Comparison of ENCODE assay signal across 12 cellular contexts in the genomic region with DNA sequence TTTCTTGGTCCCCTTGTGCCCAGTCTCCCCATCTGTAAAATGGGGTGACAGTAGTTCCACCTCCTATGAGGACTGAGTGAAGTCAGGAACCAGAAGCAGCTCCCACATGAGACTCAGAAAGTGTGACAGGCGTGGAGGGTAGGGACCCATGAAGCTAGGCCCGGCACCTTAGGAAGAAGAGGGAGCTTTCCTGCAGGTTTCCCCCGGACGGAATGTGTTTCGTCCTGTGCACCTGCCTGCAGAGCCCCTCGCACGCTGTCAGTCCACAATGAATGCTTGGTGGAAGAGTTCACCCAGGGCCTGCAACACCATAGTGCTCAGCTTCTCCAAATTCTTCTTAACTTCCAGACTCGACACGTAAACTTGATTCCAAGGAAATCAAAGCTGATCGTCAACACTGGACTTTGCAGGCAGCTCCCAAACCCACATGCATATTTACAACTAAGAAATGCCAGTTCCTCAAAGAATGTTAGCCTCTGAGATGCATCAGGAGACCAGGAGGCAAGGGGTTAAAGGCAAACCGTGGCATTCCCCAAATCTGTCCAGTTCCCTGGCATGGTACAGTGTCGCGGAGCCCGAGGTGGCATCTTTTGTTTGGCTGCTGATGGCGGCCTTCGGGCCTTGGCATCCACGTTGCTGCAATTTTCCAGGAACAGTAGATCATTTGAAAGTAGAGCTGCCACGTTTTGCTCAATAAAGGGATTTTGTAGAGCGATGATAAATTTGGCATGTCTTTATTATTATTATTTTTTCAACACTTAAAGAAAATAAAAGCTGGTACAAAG. TPM values are rescaled to one million over a fixed set of nuclear protein-coding genes. Genes with fewer than 3 reads are reported as not detected.
DNase-seq lines count a peak whose midpoint lies in the region; ATAC-seq and TF ChIP-seq lines count a peak whose summit lies in the region.
"Had no signal": no experiment of that assay in that cellular context is flagged by ENCODE, and none has a peak within 500 bp of the region (broad histone marks: within the 10 kb centered on the region; RNA-seq: fewer than 3 reads in every experiment).

No MANE protein-coding gene starts in this region.

- no peak for TF ChIP-seq EP300 in transverse colon (IDR thresholded peaks at IDR 0.05; ENCODE audit: low read depth)

- peak overlapping the region in 1 of 3 donors; percentile 15 for H3K4me3 ChIP-seq in breast epithelium
- no peak overlapping the region for H3K4me3 ChIP-seq in body of pancreas
- no peak overlapping the region for H3K4me3 ChIP-seq in transverse colon

- H3K36me3 Mint-ChIP-seq in MCF 10A (ENCODE audit: insufficient read depth, unreplicated experiment), result no peaks in the 10 kb centered on the region
- no peaks in the 10 kb centered on the region for H3K36me3 Mint-ChIP-seq in mesothelial cell of epicardium

- H3K36me3 ChIP-seq in breast epithelium (no peaks in the 10 kb centered on the region), body of pancreas (replicated peaks in 1 of 2; ENCODE audit: insufficient read depth in 1 of 2, low read depth in 2 of 2) (no peaks in the 10 kb centered on the region), transverse colon (no peaks in the 10 kb centered on the region)

- H3K4me1 ChIP-seq in breast epithelium (peaks cover 7 to 46% of the 10 kb centered on the region in 2 donors), body of pancreas (peaks cover 71% of the 10 kb centered on the region), transverse colon (peaks cover 54 to 74% (median 63%) of the 10 kb centered on the region in 4 donors)

- H3K4me1 Mint-ChIP-seq in MCF 10A (ENCODE audit: insufficient read depth, unreplicated experiment), result peaks cover 1% of the 10 kb centered on the region
- peaks cover 52% of the 10 kb centered on the region for H3K4me1 Mint-ChIP-seq in mesothelial cell of epicardium

- H3K9me3 ChIP-seq in breast epithelium (no peaks in the 10 kb centered on the region), body of pancreas (no peaks in the 10 kb centered on the region), transverse colon (no peaks in the 10 kb centered on the region)

- DNase-seq in breast epithelium (ENCODE audit: low spot score in 2 of 2) (no peak), MCF 10A (ENCODE audit: unreplicated experiment) (no peak), body of pancreas (no peak), mesothelial cell of epicardium (ENCODE audit: low spot score in 2 of 2, unreplicated experiment in 2 of 2) (no peak), transverse colon (no peak), SW480 (ENCODE audit: low spot score) (no peak), NCI-H128 (lab: John Stamatoyannopoulos, UW; ENCODE audit: unreplicated experiment) (no peak)
- DNase-seq: activated CD4-positive, CD25-positive, alpha-beta regulatory T cell; SHP77 had no signal

- BruUV-seq in MCF 10A (replicated peaks; lab: Mats Ljungman, UMichigan), result no TSS peak

- no peak for TF ChIP-seq CTCF in breast epithelium (IDR thresholded peaks at IDR 0.05)
- no peak for TF ChIP-seq CTCF in MCF 10A (IDR thresholded peaks at IDR 0.05; ENCODE audit: unreplicated experiment)
- TF ChIP-seq CTCF in body of pancreas (IDR thresholded peaks at IDR 0.05), result no peak
- no peak for TF ChIP-seq CTCF in mesothelial cell of epicardium (IDR thresholded peaks at IDR 0.05; ENCODE audit: unreplicated experiment)
- TF ChIP-seq CTCF in transverse colon (IDR thresholded peaks at IDR 0.05), result no peak

- H3K27ac Mint-ChIP-seq in MCF 10A (ENCODE audit: low read depth, unreplicated experiment) (no peak overlapping the region), mesothelial cell of epicardium (peak overlapping the region; percentile 95)
- H3K27ac Mint-ChIP-seq: activated T-helper 2 cell treated with anti-CD3 and anti-CD28 coated beads, Interferon-gamma antibody, Interleukin-2, Interleukin-4, amounts not matched to agents 10 μg/mL and 5 μg/mL and 100 μg/mL, durations not matched to agents 14 hours and 24 hours and 36 hours had no signal

- 46 to 60% methylated on average over 19 of the region's 19 CpGs for WGBS in body of pancreas, 2 donors
- WGBS in transverse colon (ENCODE audit: low coverage in 1 of 2), 2 donors, result 20 to 53% methylated on average over 1 to 19 of the region's 19 CpGs

- H3K27me3 ChIP-seq in breast epithelium, result no peaks in the 10 kb centered on the region
- no peaks in the 10 kb centered on the region for H3K27me3 ChIP-seq in body of pancreas
- no peaks in the 10 kb centered on the region for H3K27me3 ChIP-seq in transverse colon

- CTCF ChIA-PET in MCF 10A (lab: Yijun Ruan, JAX), result interaction anchor here (1.1 kb wide), 1 partner anchor 56 kb away, joined by 3 read pairs; no protein-coding TSS in a partner anchor

- in situ Hi-C loops in transverse colon (cut with MboI; ENCODE audit: low pct_ligation_motif_present in 1 of 4, low pct_unique_long_range_greater_than_20kb in 1 of 4, low sequenced_read_pairs in 3 of 4), result no loop called here

- no peaks in the 10 kb centered on the region for H3K9me3 Mint-ChIP-seq in MCF 10A (ENCODE audit: unreplicated experiment)
- H3K9me3 Mint-ChIP-seq in mesothelial cell of epicardium, result no peaks in the 10 kb centered on the region
- H3K9me3 Mint-ChIP-seq: activated T-helper 2 cell treated with anti-CD3 and anti-CD28 coated beads, Interferon-gamma antibody, Interleukin-2, Interleukin-4, amounts not matched to agents 10 μg/mL and 5 μg/mL and 100 μg/mL, durations not matched to agents 14 hours and 24 hours and 36 hours had no signal

- POLR2A ChIA-PET in MCF 10A (lab: Yijun Ruan, JAX), result interaction anchor here (0.5 to 0.7 kb wide), 2 partner anchors 93 to 111 kb away, joined by 3 read pairs; no protein-coding TSS in a partner anchor

- intact Hi-C loops in breast epithelium (cut with DNase I; ENCODE audit: low total_unique reads) (no loop called here), MCF 10A (cut with micrococcal nuclease) (no loop called here), body of pancreas (cut with DNase I) (no loop called here), transverse colon (cut with DNase I; ENCODE audit: low total_unique reads) (no loop called here)

- H3K4me3 Mint-ChIP-seq in MCF 10A (ENCODE audit: unreplicated experiment), result no peak overlapping the region
- no peak overlapping the region for H3K4me3 Mint-ChIP-seq in mesothelial cell of epicardium

- no peaks in the 10 kb centered on the region for H3K27me3 Mint-ChIP-seq in MCF 10A (ENCODE audit: insufficient read depth, unreplicated experiment)
- H3K27me3 Mint-ChIP-seq in mesothelial cell of epicardium (ENCODE audit: low read depth), result no peaks in the 10 kb centered on the region

- peak; percentile 18 for ATAC-seq in body of pancreas
- ATAC-seq in GM18868 (IDR thresholded peaks at IDR 0.05; ENCODE audit: unreplicated experiment), result no peak

- no peak for TF ChIP-seq POLR2A in breast epithelium (IDR thresholded peaks at IDR 0.05)
- TF ChIP-seq POLR2A in body of pancreas (IDR thresholded peaks at IDR 0.05), result no peak
- no peak for TF ChIP-seq POLR2A in transverse colon (IDR thresholded peaks at IDR 0.05)

- H3K27ac ChIP-seq in breast epithelium (peak overlapping the region; percentile 33 to 48), body of pancreas (peak overlapping the region; percentile 50 to 81 (median 69)), transverse colon (peak overlapping the region; percentile 34 to 77 (median 54))
- H3K27ac ChIP-seq: KMS-11 had no signal

RNA-seq across cellular contexts. Expression of a gene that starts 15.4 kb away (rescaled TPM):
- 10 to 100 TPM; 23.6 to 48.8 (median 24.5) TPM for total RNA-seq in breast epithelium
- total RNA-seq in MCF 10A (2022), result 31.6 and 32.8 TPM in 2 replicates
- total RNA-seq in body of pancreas, result 10 to 100 TPM; 43.3 to 63.6 TPM
- total RNA-seq in mesothelial cell of epicardium, result 72.5 to 76.6 TPM (median 74.7 TPM) in 3 replicates
- total RNA-seq in transverse colon, result 100 to 1,000 TPM in 1 of 4 donors, 10 to 100 TPM in 3; 72.6 to 138 (median 82.3) TPM

RNA-seq across cellular contexts. Expression of a gene that starts 56.0 kb away (rescaled TPM):
- total RNA-seq in breast epithelium (10 to 100 TPM; 11.4 to 22.7 (median 12.5) TPM), MCF 10A (2022) (58.3 and 69.2 TPM in 2 replicates), body of pancreas (10 to 100 TPM in 1 of 2 donors, 1 to 10 TPM in 1; 8.2 to 14.3 TPM), mesothelial cell of epicardium (37.7 to 41.8 TPM (median 39.8 TPM) in 3 replicates), transverse colon (100 to 1,000 TPM in 1 of 4 donors, 10 to 100 TPM in 3; 31.4 to 130 (median 56.6) TPM)
